Comparison of ENCODE assay signal across 18 cellular contexts in genomic region chr14:76313861-76314260, GRCh38.
DNase-seq lines count a peak whose midpoint lies in the region; ATAC-seq, FAIRE-seq and TF ChIP-seq lines count a peak whose summit lies in the region.
"Had no signal": no experiment of that assay in that cellular context is flagged by ENCODE, and none has a peak within 500 bp of the region (broad histone marks: within the 10 kb centered on the region; RNA-seq: fewer than 3 reads in every experiment).

No MANE protein-coding gene starts in this region.

- no peak for ATAC-seq in naive thymus-derived CD4-positive, alpha-beta T cell
- no peak for ATAC-seq in natural killer cell
- ATAC-seq: SK-N-SH treated with all-trans-retinoic acid at 6 μM for 48 hours had no signal

- POLR2A ChIA-PET in HEK293T (lab: Yijun Ruan, JAX), result no interaction called here
- POLR2A ChIA-PET in H1 (lab: Charles Lee; ENCODE audit: partially characterized antibody), result interaction anchor here (0.6 to 1.4 kb wide), 4 partner anchors 10 to 251 kb away, joined by 3 to 5 read pairs (median 3); no protein-coding TSS in a partner anchor
- POLR2A ChIA-PET in naive thymus-derived CD4-positive, alpha-beta T cell (lab: Charles Lee), result no interaction called here

- H3K4me3 Mint-ChIP-seq in nephron progenitor cell (peak overlapping the region; percentile 19), natural killer cell (no peak overlapping the region)
- H3K4me3 Mint-ChIP-seq in naive thymus-derived CD4-positive, alpha-beta T cell, result peak overlapping the region in 1 of 10 donors; percentile 5
- H3K4me3 Mint-ChIP-seq: CD4-positive, alpha-beta memory T cell had no signal

- FAIRE-seq in H1 (lab: Jason Lieb, UNC), result no peak

- H2BK5ac ChIP-seq in H1 (ENCODE audit: low read depth, low read length), result peak overlapping the region; percentile 91

- H4K20me1 ChIP-seq in H1 (replicated peaks in 1 of 2; ENCODE audit: control insufficient read depth in 1 of 2, insufficient read depth in 2 of 2, low read length in 2 of 2), result no peaks in the 10 kb centered on the region

- 10% methylated on average over 3 of the region's 3 CpGs; no CpG with 5 or more reads in 1 of the 2 experiments for WGBS in H1 (ENCODE audit: extremely low coverage in 1 of 2, insufficient coverage in 1 of 2, insufficient read length in 1 of 2, insufficient replicate concordance in 2 of 2, low coverage in 1 of 2, low lambda C conversion rate in 2 of 2, missing lambda C conversion rate in 1 of 2), 2 experiments

- no peak overlapping the region for H3K56ac ChIP-seq in H1 (replicated peaks; ENCODE audit: insufficient read length, low read depth, low read length)

- no peak overlapping the region for H3K23ac ChIP-seq in H1 (ENCODE audit: insufficient read length)

- H3K36me3 ChIP-seq in ES-I3 (ENCODE audit: insufficient read depth, low read length), result no peaks in the 10 kb centered on the region
- no peaks in the 10 kb centered on the region for H3K36me3 ChIP-seq in H1 (ENCODE audit: control insufficient read depth in 2 of 4, insufficient read depth in 4 of 4, low read length in 3 of 4)
- no peaks in the 10 kb centered on the region for H3K36me3 ChIP-seq in naive thymus-derived CD4-positive, alpha-beta T cell (ENCODE audit: control insufficient read depth in 2 of 3, insufficient read depth in 3 of 3, low read length in 3 of 3)
- H3K36me3 ChIP-seq: BE2C, Peyer's patch had no signal

- H2AFZ ChIP-seq in H1 (ENCODE audit: low read length), result 0 out of 2 replicates have a peak overlapping the region, but pooled peaks have one; percentile 81

- H3K9ac ChIP-seq in ES-I3 (ENCODE audit: low read depth, low read length), result peak overlapping the region; percentile 7; the same call in 1 of the 2 replicates
- no peak overlapping the region for H3K9ac ChIP-seq in H1 (replicated peaks in 1 of 4; ENCODE audit: extremely low read depth in 1 of 4, low read depth in 3 of 4, low read length in 3 of 4)

- no peak overlapping the region for H4K8ac ChIP-seq in H1 (ENCODE audit: extremely low read depth, insufficient read depth, low read length)

- TF ChIP-seq CTCF in H1 (IDR thresholded peaks at IDR 0.05; ENCODE audit: control extremely low read depth in 1 of 3, insufficient read depth in 1 of 3, low read depth in 1 of 3, low read length in 3 of 3) (no peak), nephron progenitor cell (IDR thresholded peaks at IDR 0.05) (no peak), natural killer cell (IDR thresholded peaks at IDR 0.05) (no peak)

- no peak overlapping the region for H4K5ac ChIP-seq in H1 (ENCODE audit: insufficient read length, low read depth, low read length)

- peaks cover 6% of the 10 kb centered on the region; the same call in 1 of the 2 replicates for H3K23me2 ChIP-seq in H1 (ENCODE audit: low read depth, low read length)

- H3K4me3 ChIP-seq in H1 (ENCODE audit: extremely low read depth in 1 of 4, insufficient read depth in 2 of 4, low read depth in 3 of 4, low read length in 4 of 4), result peak overlapping the region in 1 of 4 experiments; percentile 39; a peak in 3 of 8 replicates
- no peak overlapping the region for H3K4me3 ChIP-seq in naive thymus-derived CD4-positive, alpha-beta T cell (ENCODE audit: low read length)
- H3K4me3 ChIP-seq: Peyer's patch had no signal

- no peak overlapping the region for H3K14ac ChIP-seq in H1 (ENCODE audit: insufficient read length)

- H2BK20ac ChIP-seq in H1 (ENCODE audit: low read length), result peak overlapping the region; percentile 84; the same call in 1 of the 2 replicates

- TF ChIP-seq EP300 in H1 (IDR thresholded peaks at IDR 0.05; ENCODE audit: borderline replicate concordance in 1 of 2, low read depth in 2 of 2, low read length in 2 of 2), result no peak

- H3K27me3 Mint-ChIP-seq in nephron progenitor cell (ENCODE audit: low read depth, poor library complexity) (peaks cover 93% of the 10 kb centered on the region), natural killer cell (ENCODE audit: low read depth in 2 of 2) (peaks cover 25 to 43% of the 10 kb centered on the region in 2 donors)
- peaks cover 26 to 52% (median 47%) of the 10 kb centered on the region in 5 donors for H3K27me3 Mint-ChIP-seq in naive thymus-derived CD4-positive, alpha-beta T cell

- H3K36me3 Mint-ChIP-seq in nephron progenitor cell (ENCODE audit: low read depth) (no peaks in the 10 kb centered on the region), natural killer cell (no peaks in the 10 kb centered on the region)
- no peaks in the 10 kb centered on the region for H3K36me3 Mint-ChIP-seq in naive thymus-derived CD4-positive, alpha-beta T cell
- H3K36me3 Mint-ChIP-seq: CD4-positive, alpha-beta memory T cell had no signal

- H3K4me1 Mint-ChIP-seq in nephron progenitor cell (peaks cover 65% of the 10 kb centered on the region), natural killer cell (peaks cover 0 to 6% of the 10 kb centered on the region in 2 donors)
- H3K4me1 Mint-ChIP-seq in naive thymus-derived CD4-positive, alpha-beta T cell, result peaks cover 3 to 9% (median 5%) of the 10 kb centered on the region in 7 donors

- H3K18ac ChIP-seq in H1 (ENCODE audit: extremely low read depth, low read length), result peak overlapping the region; percentile 96

- H3K4me1 ChIP-seq in ES-I3 (ENCODE audit: insufficient read depth, low read length), result peaks cover 39% of the 10 kb centered on the region
- peaks cover 11 to 39% (median 19%) of the 10 kb centered on the region in 4 experiments for H3K4me1 ChIP-seq in H1 (replicated peaks in 1 of 4; ENCODE audit: control insufficient read depth in 3 of 4, insufficient read depth in 4 of 4, low read length in 3 of 4)
- no peaks in the 10 kb centered on the region for H3K4me1 ChIP-seq in naive thymus-derived CD4-positive, alpha-beta T cell (ENCODE audit: control insufficient read depth in 2 of 2, insufficient read depth in 2 of 2, low read length in 2 of 2)
- H3K4me1 ChIP-seq: BE2C, Peyer's patch had no signal

- TF ChIP-seq RAD21 in H1 (IDR thresholded peaks at IDR 0.05 in 1 of 2, conservative IDR thresholded peaks at IDR 0.05 in 1 of 2; ENCODE audit: low read depth in 2 of 2, low read length in 2 of 2), result no peak

- no peaks in the 10 kb centered on the region for H3K79me1 ChIP-seq in H1 (ENCODE audit: low read depth, low read length)

- H2BK12ac ChIP-seq in H1 (ENCODE audit: low read depth, low read length), result peak overlapping the region; percentile 93; the same call in 1 of the 2 replicates

- H3K27ac ChIP-seq in H1 (ENCODE audit: low read depth, low read length), result no peak overlapping the region
- H3K27ac ChIP-seq in naive thymus-derived CD4-positive, alpha-beta T cell (ENCODE audit: low read depth, low read length), result no peak overlapping the region
- H3K27ac ChIP-seq: Peyer's patch had no signal

- H2BK120ac ChIP-seq in H1 (replicated peaks; ENCODE audit: low read depth, low read length), result peak overlapping the region; percentile 47

- 0 out of 2 replicates have a peak overlapping the region, but pooled peaks have one; percentile 47 for H2BK15ac ChIP-seq in H1 (ENCODE audit: low read length)

- 0 out of 2 replicates have a peak overlapping the region, but pooled peaks have one; percentile 19 for H2AK5ac ChIP-seq in H1 (ENCODE audit: low read depth, low read length)

- no peak overlapping the region for H3K4ac ChIP-seq in H1 (replicated peaks; ENCODE audit: insufficient read length, low read depth, low read length)

- peaks cover 4 to 49% (median 34%) of the 10 kb centered on the region in 4 experiments for H3K27me3 ChIP-seq in H1 (replicated peaks in 1 of 4; ENCODE audit: control insufficient read depth in 3 of 4, extremely low read depth in 1 of 4, insufficient read depth in 3 of 4, low read length in 3 of 4)
- no peaks in the 10 kb centered on the region for H3K27me3 ChIP-seq in naive thymus-derived CD4-positive, alpha-beta T cell (ENCODE audit: control insufficient read depth in 2 of 2, insufficient read depth in 2 of 2, low read length in 2 of 2)
- H3K27me3 ChIP-seq: Peyer's patch had no signal

- H4K91ac ChIP-seq in H1 (replicated peaks; ENCODE audit: insufficient read length, low read length), result peak overlapping the region; percentile 58

- CTCF ChIA-PET in HEK293T (lab: Yijun Ruan, JAX) (interaction anchor here (0.9 kb wide), 1 partner anchor 54 kb away, joined by 10 read pairs; no protein-coding TSS in a partner anchor), H1 (lab: Charles Lee; ENCODE audit: partially characterized antibody) (interaction anchor here (0.7 to 1.2 kb wide), 5 partner anchors 14 to 73 kb away, joined by 3 to 4 read pairs (median 4); no protein-coding TSS in a partner anchor)
- CTCF ChIA-PET in naive thymus-derived CD4-positive, alpha-beta T cell (lab: Charles Lee), result no interaction called here

- H3K4me2 ChIP-seq in H1 (ENCODE audit: insufficient read depth in 1 of 2, low read depth in 2 of 2, low read length in 2 of 2), result peak overlapping the region; percentile 46 to 53

- H3K9me3 ChIP-seq in ES-I3 (ENCODE audit: control insufficient read depth, insufficient read depth, low read length), result no peaks in the 10 kb centered on the region
- no peaks in the 10 kb centered on the region for H3K9me3 ChIP-seq in H1 (ENCODE audit: insufficient read depth in 2 of 2, low read depth in 1 of 2, low read length in 1 of 2)
- H3K9me3 ChIP-seq in naive thymus-derived CD4-positive, alpha-beta T cell (ENCODE audit: control insufficient read depth in 2 of 3, low read length in 3 of 3), result no peaks in the 10 kb centered on the region
- H3K9me3 ChIP-seq: BE2C, Peyer's patch had no signal

- TF ChIP-seq POLR2A in H1 (IDR thresholded peaks at IDR 0.05; ENCODE audit: control extremely low read depth in 1 of 2, low read depth in 2 of 2, low read length in 2 of 2), result no peak

- H3K27ac Mint-ChIP-seq in nephron progenitor cell (no peak overlapping the region), natural killer cell (no peak overlapping the region)
- H3K27ac Mint-ChIP-seq in naive thymus-derived CD4-positive, alpha-beta T cell, result peak overlapping the region in 1 of 9 donors; percentile 50
- H3K27ac Mint-ChIP-seq: CD4-positive, alpha-beta memory T cell had no signal

- H3K9me3 Mint-ChIP-seq in nephron progenitor cell (no peaks in the 10 kb centered on the region), natural killer cell (no peaks in the 10 kb centered on the region)
- peaks cover 0 to 3% (median 0%) of the 10 kb centered on the region in 11 donors for H3K9me3 Mint-ChIP-seq in naive thymus-derived CD4-positive, alpha-beta T cell

- intact Hi-C loops in naive thymus-derived CD4-positive, alpha-beta T cell (cut with micrococcal nuclease), result no loop called here
- intact Hi-C loops in natural killer cell (cut with micrococcal nuclease), result no loop called here

- DNase-seq in HEK293T (ENCODE audit: extremely low spot score) (no peak), H1 (ENCODE audit: low read depth in 1 of 2, low spot score in 2 of 2) (no peak), nephron progenitor cell (no peak), natural killer cell (no peak), globus pallidus (ENCODE audit: low spot score) (no peak)
- no peak for DNase-seq in naive thymus-derived CD4-positive, alpha-beta T cell
- DNase-seq: BE2C; CD4-positive, alpha-beta memory T cell; DND-41; Karpas-422; MM.1S; NCI-H1105; NCI-H2029; NCI-H526 treated with DMSO at 0.1 percent for 48 hours; Peyer's patch; Right ventricle myocardium superior had no signal

- no peaks in the 10 kb centered on the region for H3K79me2 ChIP-seq in H1 (ENCODE audit: control insufficient read depth in 1 of 2, insufficient read depth in 2 of 2, low read length in 2 of 2)

TF ChIP-seq in HEK293T, 16 proteins besides CTCF, POLR2A, EP300 and RAD21 (continues in another document):
- no peak for TF ChIP-seq NFRKB (IDR thresholded peaks at IDR 0.05)

TF ChIP-seq in H1, 55 proteins besides CTCF, POLR2A, EP300 and RAD21 (continues in another document):
- TF ChIP-seq MAFK (IDR thresholded peaks at IDR 0.05; ENCODE audit: low read depth, low read length), result no peak
